Comparison of ENCODE assay signal across 1 cellular context in the genomic region with DNA sequence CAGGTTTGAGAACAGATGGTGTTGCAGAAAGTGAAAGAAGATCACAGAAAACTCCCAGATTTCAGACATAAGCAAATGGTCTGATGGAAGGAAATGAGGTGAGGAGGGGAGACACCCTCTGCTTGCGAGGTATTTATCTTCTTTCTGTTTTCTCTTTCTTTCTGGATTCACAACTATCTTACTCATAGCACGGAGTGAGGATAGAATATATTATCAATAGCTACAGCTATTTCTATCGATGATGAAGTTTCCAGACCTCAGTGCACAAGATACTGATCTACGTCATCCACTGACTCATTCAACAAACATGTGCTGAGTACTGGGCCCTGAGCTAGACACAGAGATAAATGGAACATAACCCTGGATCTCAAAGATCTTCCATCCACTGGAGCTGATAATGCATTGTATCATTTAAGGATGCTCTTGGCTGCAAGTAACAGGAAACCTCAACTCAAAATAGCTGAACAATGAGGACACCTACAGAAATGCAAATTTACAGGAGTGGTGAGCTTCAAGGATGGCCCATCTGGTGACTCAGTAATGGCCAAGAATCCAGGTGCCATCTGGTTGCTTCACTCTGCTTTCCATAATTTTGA.
A peak's percentile ranks its signal among the peaks of the same experiment; 100 is the strongest.
TF ChIP-seq lines count a peak whose summit lies in the region.

No MANE protein-coding gene starts in this region.

TF ChIP-seq in GM12878, 131 proteins besides CTCF, POLR2A, EP300 and RAD21 (continued from another document and continues in another):
- TF ChIP-seq CUX1 (IDR thresholded peaks at IDR 0.05; ENCODE audit: insufficient replicate concordance, low read depth, low read length) (peak; percentile 30), SP1 (IDR thresholded peaks at IDR 0.05; ENCODE audit: low read depth, low read length) (no peak), TCF7 (IDR thresholded peaks at IDR 0.05; ENCODE audit: borderline replicate concordance) (no peak), ZNF384 (IDR thresholded peaks at IDR 0.05; ENCODE audit: borderline replicate concordance, low read depth, low read length) (no peak), RELA (IDR thresholded peaks at IDR 0.05; ENCODE audit: borderline replicate concordance, partially characterized antibody) (no peak), HDAC6 (IDR thresholded peaks at IDR 0.05; ENCODE audit: unreplicated experiment) (no peak), PAX8 (IDR thresholded peaks at IDR 0.05) (no peak), BCL11A (IDR thresholded peaks at IDR 0.05; ENCODE audit: low read depth, low read length) (no peak), FOXK2 (IDR thresholded peaks at IDR 0.05) (no peak), BACH1 (IDR thresholded peaks at IDR 0.05; ENCODE audit: borderline replicate concordance) (no peak), ZNF217 (IDR thresholded peaks at IDR 0.05) (no peak), CREM (IDR thresholded peaks at IDR 0.05; ENCODE audit: low read depth) (peak; percentile 33; the same call in 1 of the 2 replicates), LARP7 (IDR thresholded peaks at IDR 0.05) (no peak), RCOR1 (conservative IDR thresholded peaks at IDR 0.05; ENCODE audit: low read depth, low read length) (no peak), SREBF2 (IDR thresholded peaks at IDR 0.05; ENCODE audit: low read length) (no peak), RB1 (IDR thresholded peaks at IDR 0.05; ENCODE audit: borderline replicate concordance) (no peak), FOS (IDR thresholded peaks at IDR 0.05; ENCODE audit: borderline replicate concordance, extremely low read depth, insufficient read length) (no peak), MYC (IDR thresholded peaks at IDR 0.05; ENCODE audit: insufficient read depth, insufficient read length, insufficient replicate concordance, low read length, severe bottlenecking) (no peak), ETV6 (conservative IDR thresholded peaks at IDR 0.05 in 1 of 2, IDR thresholded peaks at IDR 0.05 in 1 of 2; ENCODE audit: borderline replicate concordance in 1 of 2, low read depth in 1 of 2) (peak in 1 of 2 experiments; percentile 39; a peak in 1 of 4 replicates), SMC3 (IDR thresholded peaks at IDR 0.05; ENCODE audit: borderline replicate concordance, low read length) (no peak), ZBTB4 (CRISPR knock-in tag; IDR thresholded peaks at IDR 0.05) (no peak), MXI1 (IDR thresholded peaks at IDR 0.05; ENCODE audit: low read depth, low read length) (no peak), ZNF687 (IDR thresholded peaks at IDR 0.05) (no peak), RUNX3 (IDR thresholded peaks at IDR 0.05; ENCODE audit: low read length) (peak; percentile 59), CHD2 (IDR thresholded peaks at IDR 0.05; ENCODE audit: borderline replicate concordance, low read depth, low read length) (no peak), CBFB (IDR thresholded peaks at IDR 0.05; ENCODE audit: low read depth) (no peak), JUNB (IDR thresholded peaks at IDR 0.05) (peak; percentile 0; the same call in 1 of the 2 replicates), BHLHE40 (IDR thresholded peaks at IDR 0.05; ENCODE audit: borderline replicate concordance in 1 of 2, low read depth in 2 of 2, low read length in 1 of 2) (no peak), IRF3 (IDR thresholded peaks at IDR 0.05) (no peak), PRDM15 (CRISPR knock-in tag; IDR thresholded peaks at IDR 0.05) (no peak), SIX5 (IDR thresholded peaks at IDR 0.05; ENCODE audit: low read depth, low read length, severe bottlenecking) (no peak), SUZ12 (IDR thresholded peaks at IDR 0.05; ENCODE audit: unreplicated experiment) (no peak)
- TF ChIP-seq, protein P1, sequence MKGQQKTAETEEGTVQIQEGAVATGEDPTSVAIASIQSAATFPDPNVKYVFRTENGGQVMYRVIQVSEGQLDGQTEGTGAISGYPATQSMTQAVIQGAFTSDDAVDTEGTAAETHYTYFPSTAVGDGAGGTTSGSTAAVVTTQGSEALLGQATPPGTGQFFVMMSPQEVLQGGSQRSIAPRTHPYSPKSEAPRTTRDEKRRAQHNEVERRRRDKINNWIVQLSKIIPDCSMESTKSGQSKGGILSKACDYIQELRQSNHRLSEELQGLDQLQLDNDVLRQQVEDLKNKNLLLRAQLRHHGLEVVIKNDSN (IDR thresholded peaks at IDR 0.05; ENCODE audit: borderline replicate concordance, extremely low read length, insufficient read depth, low read depth, low read length) = no peak
- TF ChIP-seq, protein P2, sequence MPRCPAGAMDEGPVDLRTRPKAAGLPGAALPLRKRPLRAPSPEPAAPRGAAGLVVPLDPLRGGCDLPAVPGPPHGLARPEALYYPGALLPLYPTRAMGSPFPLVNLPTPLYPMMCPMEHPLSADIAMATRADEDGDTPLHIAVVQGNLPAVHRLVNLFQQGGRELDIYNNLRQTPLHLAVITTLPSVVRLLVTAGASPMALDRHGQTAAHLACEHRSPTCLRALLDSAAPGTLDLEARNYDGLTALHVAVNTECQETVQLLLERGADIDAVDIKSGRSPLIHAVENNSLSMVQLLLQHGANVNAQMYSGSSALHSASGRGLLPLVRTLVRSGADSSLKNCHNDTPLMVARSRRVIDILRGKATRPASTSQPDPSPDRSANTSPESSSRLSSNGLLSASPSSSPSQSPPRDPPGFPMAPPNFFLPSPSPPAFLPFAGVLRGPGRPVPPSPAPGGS (IDR thresholded peaks at IDR 0.05; ENCODE audit: borderline replicate concordance, insufficient read depth, low read depth, low read length, poor library complexity, severe bottlenecking) = no peak
